In the genomic region with DNA sequence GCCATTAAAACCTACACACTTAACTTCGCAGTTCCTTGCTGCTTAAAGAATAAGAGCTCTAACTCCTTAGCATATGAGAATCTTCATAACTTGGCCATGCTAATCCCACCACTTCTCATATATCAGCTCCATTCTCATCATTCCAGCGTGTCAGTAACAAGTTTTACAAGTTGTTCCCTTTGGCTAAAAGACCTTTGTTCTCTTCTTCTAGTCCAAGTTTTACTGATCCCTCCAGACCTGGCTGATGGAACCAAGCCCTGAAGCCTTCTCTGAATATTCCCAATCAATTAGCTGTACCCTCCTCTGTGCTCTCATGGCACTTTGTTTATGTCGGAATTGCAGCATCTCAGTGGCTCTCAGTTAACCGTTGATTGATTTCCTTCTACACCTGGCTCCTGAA, we compare ENCODE assay signal across 16 cellular contexts. TPM values are rescaled to one million over a fixed set of nuclear protein-coding genes. Genes with fewer than 3 reads are reported as not detected.
DNase-seq lines count a peak whose midpoint lies in the region; ATAC-seq and TF ChIP-seq lines count a peak whose summit lies in the region.
"Had no signal": no experiment of that assay in that cellular context is flagged by ENCODE, and none has a peak within 500 bp of the region (broad histone marks: within the 10 kb centered on the region; RNA-seq: fewer than 3 reads in every experiment).

No MANE protein-coding gene starts in this region.

- ATAC-seq in GM21390 (IDR thresholded peaks at IDR 0.05; ENCODE audit: unreplicated experiment) (no peak), esophagus mucosa (no peak)
- no peak for ATAC-seq in stimulated activated naive B cell treated with anti-CD40 and anti-IgM and Interleukin-4, amounts not matched to agents 10 μg/mL and 1 μg/mL and 100 μg/mL, for 72 hours (replicated peaks)

- intact Hi-C loops in dendritic cell treated with granulocyte-macrophage colony-stimulating factor and Interleukin-4, amounts not matched to agents 40 ng/mL and 50 ng/mL, for 4 days (cut with micrococcal nuclease) = loop anchor here (5.0 kb wide), 1 partner anchor 65 kb away; no protein-coding TSS in a partner anchor

- H3K36me3 Mint-ChIP-seq in dendritic cell treated with granulocyte-macrophage colony-stimulating factor and Interleukin-4, amounts not matched to agents 40 ng/mL and 50 ng/mL, for 4 days (ENCODE audit: low read depth) = peaks cover 62% of the 10 kb centered on the region
- H3K36me3 Mint-ChIP-seq in mesothelial cell of epicardium = peaks cover 27% of the 10 kb centered on the region
- H3K36me3 Mint-ChIP-seq in stimulated activated naive B cell treated with anti-CD40 and anti-IgM and Interleukin-4, amounts not matched to agents 10 μg/mL and 1 μg/mL and 100 μg/mL, for 72 hours = peaks cover 29 to 34% of the 10 kb centered on the region in 2 donors

- H3K4me1 Mint-ChIP-seq in dendritic cell treated with granulocyte-macrophage colony-stimulating factor and Interleukin-4, amounts not matched to agents 40 ng/mL and 50 ng/mL, for 4 days (ENCODE audit: low read depth) = peaks cover 75% of the 10 kb centered on the region
- H3K4me1 Mint-ChIP-seq in mesothelial cell of epicardium = peaks cover 61% of the 10 kb centered on the region
- H3K4me1 Mint-ChIP-seq in stimulated activated naive B cell treated with anti-CD40 and anti-IgM and Interleukin-4, amounts not matched to agents 10 μg/mL and 1 μg/mL and 100 μg/mL, for 72 hours = peaks cover 5 to 29% of the 10 kb centered on the region in 2 donors

- peaks cover 24% of the 10 kb centered on the region for H3K9me3 Mint-ChIP-seq in dendritic cell treated with granulocyte-macrophage colony-stimulating factor and Interleukin-4, amounts not matched to agents 40 ng/mL and 50 ng/mL, for 4 days
- H3K9me3 Mint-ChIP-seq in mesothelial cell of epicardium = peaks cover 19% of the 10 kb centered on the region
- H3K9me3 Mint-ChIP-seq in stimulated activated naive B cell treated with anti-CD40 and anti-IgM and Interleukin-4, amounts not matched to agents 10 μg/mL and 1 μg/mL and 100 μg/mL, for 72 hours = peaks cover 18 to 19% of the 10 kb centered on the region in 2 donors

- DNase-seq in GM03348 (ENCODE audit: low spot score) (peak; percentile 10), mesothelial cell of epicardium (ENCODE audit: low spot score in 2 of 2, unreplicated experiment in 2 of 2) (no peak), DMS79 treated with DMSO at 0.1 percent for 48 hours (lab: John Stamatoyannopoulos, UW) (no peak)
- no peak for DNase-seq in stimulated activated naive B cell treated with anti-CD40 and anti-IgM and Interleukin-4, amounts not matched to agents 10 μg/mL and 1 μg/mL and 100 μg/mL, for 72 hours
- DNase-seq: BE2C; CD8-positive, alpha-beta memory T cell; DMS153; KBM-7; NCI-H1092; NCI-H1694; NCI-H2171; Peyer's patch; Right ventricle myocardium superior had no signal

- H3K27me3 Mint-ChIP-seq in dendritic cell treated with granulocyte-macrophage colony-stimulating factor and Interleukin-4, amounts not matched to agents 40 ng/mL and 50 ng/mL, for 4 days = no peaks in the 10 kb centered on the region
- H3K27me3 Mint-ChIP-seq in mesothelial cell of epicardium (ENCODE audit: low read depth) = no peaks in the 10 kb centered on the region
- no peaks in the 10 kb centered on the region for H3K27me3 Mint-ChIP-seq in stimulated activated naive B cell treated with anti-CD40 and anti-IgM and Interleukin-4, amounts not matched to agents 10 μg/mL and 1 μg/mL and 100 μg/mL, for 72 hours

- no peak overlapping the region for H3K4me3 Mint-ChIP-seq in dendritic cell treated with granulocyte-macrophage colony-stimulating factor and Interleukin-4, amounts not matched to agents 40 ng/mL and 50 ng/mL, for 4 days
- peak overlapping the region; percentile 24 for H3K4me3 Mint-ChIP-seq in mesothelial cell of epicardium
- no peak overlapping the region for H3K4me3 Mint-ChIP-seq in stimulated activated naive B cell treated with anti-CD40 and anti-IgM and Interleukin-4, amounts not matched to agents 10 μg/mL and 1 μg/mL and 100 μg/mL, for 72 hours

- no peak for TF ChIP-seq CTCF in mesothelial cell of epicardium (IDR thresholded peaks at IDR 0.05; ENCODE audit: unreplicated experiment)

- peak overlapping the region; percentile 79 for H3K27ac Mint-ChIP-seq in dendritic cell treated with granulocyte-macrophage colony-stimulating factor and Interleukin-4, amounts not matched to agents 40 ng/mL and 50 ng/mL, for 4 days
- peak overlapping the region; percentile 98 for H3K27ac Mint-ChIP-seq in mesothelial cell of epicardium
- no peak overlapping the region for H3K27ac Mint-ChIP-seq in stimulated activated naive B cell treated with anti-CD40 and anti-IgM and Interleukin-4, amounts not matched to agents 10 μg/mL and 1 μg/mL and 100 μg/mL, for 72 hours
- H3K27ac Mint-ChIP-seq: CD8-positive, alpha-beta memory T cell had no signal

RNA-seq across cellular contexts. Expression of a gene that starts 35.8 kb away (rescaled TPM):
- total RNA-seq in mesothelial cell of epicardium (38.9 to 43.6 TPM (median 39.9 TPM) in 3 replicates), esophagus mucosa (10.8 TPM)
